In genomic region chr9:22815246-22815645, GRCh38 we compare ENCODE assay signal across 15 cellular contexts.
DNase-seq lines count a peak whose midpoint lies in the region; ATAC-seq and TF ChIP-seq lines count a peak whose summit lies in the region.
"Had no signal": no experiment of that assay in that cellular context is flagged by ENCODE, and none has a peak within 500 bp of the region (broad histone marks: within the 10 kb centered on the region; RNA-seq: fewer than 3 reads in every experiment).

No MANE protein-coding gene starts in this region.

- H3K27me3 Mint-ChIP-seq in mesothelial cell of epicardium (ENCODE audit: low read depth), result no peaks in the 10 kb centered on the region
- H3K27me3 Mint-ChIP-seq: CD4-positive, alpha-beta T cell had no signal

- H2AK9ac ChIP-seq in IMR-90 (replicated peaks; ENCODE audit: low read depth, low read length, poor library complexity), result no peak overlapping the region

- no peak overlapping the region for H2BK20ac ChIP-seq in IMR-90 (ENCODE audit: low read depth, low read length)

- no peak overlapping the region for H3K23ac ChIP-seq in IMR-90 (ENCODE audit: low read depth, low read length)

- no peak overlapping the region for H3K14ac ChIP-seq in IMR-90 (replicated peaks; ENCODE audit: low read depth, low read length)

- no peak overlapping the region for H4K5ac ChIP-seq in IMR-90 (ENCODE audit: low read depth, low read length)

- H2BK120ac ChIP-seq in IMR-90 (ENCODE audit: low read depth, low read length), result peak overlapping the region; percentile 61; the same call in 1 of the 2 replicates

- WGBS in IMR-90 (ENCODE audit: extremely low coverage in 2 of 2, insufficient read length in 1 of 2), 2 experiments, result 80% methylated on average over 1 of the region's 3 CpGs; no CpG with 5 or more reads in 1 of the 2 experiments

- H3K4me3 ChIP-seq in IMR-90 (ENCODE audit: insufficient read depth, low read depth, low read length), result no peak overlapping the region
- H3K4me3 ChIP-seq in WERI-Rb-1 (ENCODE audit: low read depth, low read length), result no peak overlapping the region
- no peak overlapping the region for H3K4me3 ChIP-seq in osteoblast (ENCODE audit: insufficient read depth, low read length)
- H3K4me3 ChIP-seq: A549 had no signal

- H3K4me1 ChIP-seq in IMR-90 (ENCODE audit: control insufficient read depth, insufficient read depth, low read length) (no peaks in the 10 kb centered on the region), osteoblast (ENCODE audit: insufficient read depth, low read length) (no peaks in the 10 kb centered on the region)
- H3K4me1 ChIP-seq: A549, Caco-2 had no signal

- H3K27ac ChIP-seq in IMR-90 (ENCODE audit: insufficient read depth, low read length), result no peak overlapping the region
- H3K27ac ChIP-seq in WERI-Rb-1, result no peak overlapping the region
- no peak overlapping the region for H3K27ac ChIP-seq in osteoblast (ENCODE audit: low read depth, low read length)
- H3K27ac ChIP-seq: 22Rv1, A549, C4-2B had no signal

- CTCF ChIA-PET in IMR-90 (lab: Yijun Ruan, JAX), result interaction anchor here (0.6 to 1.0 kb wide), 2 partner anchors 48 to 368 kb away, joined by 3 read pairs; no protein-coding TSS in a partner anchor

- POLR2A ChIA-PET in IMR-90 (lab: Charles Lee; ENCODE audit: unreplicated experiment), result no interaction called here

- H4K20me1 ChIP-seq in IMR-90 (ENCODE audit: insufficient read depth, low read length) (no peaks in the 10 kb centered on the region), osteoblast (ENCODE audit: insufficient read depth, low read length) (no peaks in the 10 kb centered on the region)

- no peak overlapping the region for H3K9ac ChIP-seq in IMR-90 (ENCODE audit: low read depth, low read length)

- H3K9me3 Mint-ChIP-seq in mesothelial cell of epicardium, result no peaks in the 10 kb centered on the region

- H3K27me3 ChIP-seq in IMR-90 (ENCODE audit: control insufficient read depth, insufficient read depth, low read length), result no peaks in the 10 kb centered on the region
- H3K27me3 ChIP-seq in WERI-Rb-1 (ENCODE audit: insufficient read depth, low read depth, severe bottlenecking), result no peaks in the 10 kb centered on the region
- H3K27me3 ChIP-seq in osteoblast (ENCODE audit: insufficient read depth, low read length), result no peaks in the 10 kb centered on the region

- dilution Hi-C loops in IMR-90 (cut with HindIII; ENCODE audit: low sequenced_read_pairs, unreplicated experiment), result no loop called here

- DNase-seq in NCI-H82 (lab: John Stamatoyannopoulos, UW) (peak; percentile 89), NCI-H82 treated with DMSO at 0.1 percent for 48 hours (lab: John Stamatoyannopoulos, UW; ENCODE audit: unreplicated experiment) (no peak), IMR-90 (no peak), WERI-Rb-1 (peak; percentile 37), osteoblast (ENCODE audit: insufficient read length, low spot score, missing footprints) (no peak), mesothelial cell of epicardium (ENCODE audit: low spot score in 2 of 2, unreplicated experiment in 2 of 2) (no peak), GM13977 (ENCODE audit: low spot score) (no peak), LoVo (ENCODE audit: low spot score) (no peak)
- DNase-seq: AML-193; Caco-2; CD4-positive, alpha-beta T cell; GDM1 had no signal

- no peak for TF ChIP-seq RAD21 in IMR-90 (IDR thresholded peaks at IDR 0.05; ENCODE audit: low read length)

- H3K36me3 ChIP-seq in IMR-90 (ENCODE audit: control insufficient read depth, insufficient read depth, low read length) (no peaks in the 10 kb centered on the region), WERI-Rb-1 (no peaks in the 10 kb centered on the region), osteoblast (ENCODE audit: insufficient read depth, low read length) (no peaks in the 10 kb centered on the region)

- no TSS peak for BruUV-seq in IMR-90 (replicated peaks; lab: Mats Ljungman, UMichigan)

- ATAC-seq in IMR-90 (ENCODE audit: low read depth), result no peak
- ATAC-seq: A549 had no signal

- no peak overlapping the region for H3K4ac ChIP-seq in IMR-90 (ENCODE audit: low read depth, low read length)

- TF ChIP-seq CTCF in IMR-90 (conservative IDR thresholded peaks at IDR 0.05; ENCODE audit: low read depth, low read length), result no peak
- no peak for TF ChIP-seq CTCF in WERI-Rb-1 (IDR thresholded peaks at IDR 0.05; ENCODE audit: low read depth, low read length)
- no peak for TF ChIP-seq CTCF in osteoblast (IDR thresholded peaks at IDR 0.05; ENCODE audit: extremely low read depth, low read depth, low read length)
- TF ChIP-seq CTCF in mesothelial cell of epicardium (IDR thresholded peaks at IDR 0.05; ENCODE audit: unreplicated experiment), result no peak
- no peak for TF ChIP-seq CTCF in GM13977 (IDR thresholded peaks at IDR 0.05; ENCODE audit: extremely low read depth, insufficient read depth, missing control alignments)

- H4K8ac ChIP-seq in IMR-90 (ENCODE audit: low read depth in 2 of 2, low read length in 2 of 2), result no peak overlapping the region

- no peak overlapping the region for H3K27ac Mint-ChIP-seq in mesothelial cell of epicardium
- H3K27ac Mint-ChIP-seq: CD4-positive, alpha-beta T cell had no signal

- H2AFZ ChIP-seq in IMR-90 (replicated peaks; ENCODE audit: low read length, poor library complexity), result no peak overlapping the region
- H2AFZ ChIP-seq in osteoblast (ENCODE audit: low read length), result peak overlapping the region; percentile 28

- H2BK15ac ChIP-seq in IMR-90 (ENCODE audit: low read depth, low read length), result no peak overlapping the region

- H3K4me2 ChIP-seq in IMR-90 (ENCODE audit: low read depth, low read length), result no peak overlapping the region
- H3K4me2 ChIP-seq in osteoblast (ENCODE audit: insufficient read depth, low read length), result no peak overlapping the region
- H3K4me2 ChIP-seq: A549 had no signal

- no peaks in the 10 kb centered on the region for H3K9me1 ChIP-seq in IMR-90 (ENCODE audit: insufficient read depth, low read length)

- no peak overlapping the region for H3K56ac ChIP-seq in IMR-90 (ENCODE audit: extremely low read depth, insufficient read depth, low read length)

- no peak overlapping the region; the same call in 1 of the 2 replicates for H3K18ac ChIP-seq in IMR-90 (ENCODE audit: low read depth, low read length)

- no peaks in the 10 kb centered on the region for H3K36me3 Mint-ChIP-seq in mesothelial cell of epicardium

- no peaks in the 10 kb centered on the region for H3K9me3 ChIP-seq in IMR-90 (ENCODE audit: control insufficient read depth, insufficient read depth, low read length)
- H3K9me3 ChIP-seq in WERI-Rb-1 (ENCODE audit: severe bottlenecking), result no peaks in the 10 kb centered on the region
- no peaks in the 10 kb centered on the region for H3K9me3 ChIP-seq in osteoblast (ENCODE audit: low read depth, low read length)
- H3K9me3 ChIP-seq: A549, Caco-2 had no signal

- in situ Hi-C loops in IMR-90 (cut with MboI; ENCODE audit: low sequenced_read_pairs) (no loop called here), GM13977 (cut with MboI; ENCODE audit: low pct_unique_long_range_greater_than_20kb, low sequenced_read_pairs, unreplicated experiment) (no loop called here)

- H3K79me1 ChIP-seq in IMR-90 (ENCODE audit: low read depth in 1 of 2, low read length in 2 of 2), result no peaks in the 10 kb centered on the region

- H3K4me1 Mint-ChIP-seq in mesothelial cell of epicardium, result peaks cover 17% of the 10 kb centered on the region

- TF ChIP-seq POLR2A in IMR-90 (IDR thresholded peaks at IDR 0.05; ENCODE audit: low read depth, low read length), result no peak

- H3K79me2 ChIP-seq in osteoblast (ENCODE audit: insufficient read depth, low read length), result no peaks in the 10 kb centered on the region

- H4K91ac ChIP-seq in IMR-90 (ENCODE audit: insufficient read depth, low read depth, low read length), result no peak overlapping the region; the same call in 1 of the 2 replicates

- no peak overlapping the region for H3K4me3 Mint-ChIP-seq in mesothelial cell of epicardium
- H3K4me3 Mint-ChIP-seq: CD4-positive, alpha-beta T cell had no signal

- 0 out of 2 replicates have a peak overlapping the region, but pooled peaks have one; percentile 24 for H2AK5ac ChIP-seq in IMR-90 (ENCODE audit: low read depth, low read length)

- intact Hi-C loops in IMR-90 (cut with micrococcal nuclease), result no loop called here

- H2BK5ac ChIP-seq in IMR-90 (ENCODE audit: low read depth, low read length, poor library complexity, severe bottlenecking), result no peak overlapping the region

TF ChIP-seq in IMR-90, 13 proteins besides CTCF, POLR2A, EP300 and RAD21:
- TF ChIP-seq RFX5 (IDR thresholded peaks at IDR 0.05; ENCODE audit: low read depth, low read length) (no peak), SMC3 (IDR thresholded peaks at IDR 0.05; ENCODE audit: low read depth, low read length) (no peak), MAFK (IDR thresholded peaks at IDR 0.05; ENCODE audit: low read depth, low read length) (no peak), USF2 (IDR thresholded peaks at IDR 0.05; ENCODE audit: low read depth, low read length) (no peak), MXI1 (IDR thresholded peaks at IDR 0.05; ENCODE audit: borderline replicate concordance, low read depth, low read length) (no peak), MAZ (IDR thresholded peaks at IDR 0.05; ENCODE audit: borderline replicate concordance, low read depth, low read length) (no peak), ELK1 (IDR thresholded peaks at IDR 0.05; ENCODE audit: borderline replicate concordance, low read depth, low read length) (no peak), NFE2L2 (IDR thresholded peaks at IDR 0.05; ENCODE audit: low read depth, low read length) (no peak), BHLHE40 (IDR thresholded peaks at IDR 0.05; ENCODE audit: low read depth, low read length) (no peak), CHD1 (IDR thresholded peaks at IDR 0.05; ENCODE audit: low read depth, low read length) (no peak), RCOR1 (IDR thresholded peaks at IDR 0.05; ENCODE audit: insufficient replicate concordance, low read length) (no peak), FOS (IDR thresholded peaks at IDR 0.05; ENCODE audit: low read depth, low read length) (no peak), CEBPB (IDR thresholded peaks at IDR 0.05; ENCODE audit: low read depth, low read length) (no peak)

Comparison
In these comparisons a context has a peak if more than half of its experiments do, and no peak if none do; other contexts are left out.
1. DNase-seq: peak in NCI-H82 (single experiment) and WERI-Rb-1 (single experiment); none in NCI-H82 treated with DMSO at 0.1 percent for 48 hours (single experiment), IMR-90 (single experiment), osteoblast (single experiment), mesothelial cell of epicardium (0 of 2), GM13977 (single experiment) and LoVo (single experiment).